18 cellular contexts compared by ENCODE assay signal in genomic region chr4:6235901-6236625, GRCh38. TPM values are rescaled to one million over a fixed set of nuclear protein-coding genes. Genes with fewer than 3 reads are reported as not detected.
DNase-seq lines count a peak whose midpoint lies in the region; ATAC-seq and TF ChIP-seq lines count a peak whose summit lies in the region.
"Had no signal": no experiment of that assay in that cellular context is flagged by ENCODE, and none has a peak within 500 bp of the region (broad histone marks: within the 10 kb centered on the region; RNA-seq: fewer than 3 reads in every experiment).

No MANE protein-coding gene starts in this region.

- TF ChIP-seq CTCF in endodermal cell (conservative IDR thresholded peaks at IDR 0.05) (no peak), esophagus squamous epithelium (IDR thresholded peaks at IDR 0.05) (no peak)

- H2BK120ac ChIP-seq in neuronal stem cell (ENCODE audit: low read depth, low read length) = no peak overlapping the region

- H2AK5ac ChIP-seq in neuronal stem cell (ENCODE audit: low read depth, low read length) = peak overlapping the region; percentile 66

- no peak overlapping the region for H2BK15ac ChIP-seq in neuronal stem cell (ENCODE audit: low read length)

- H3K4me1 Mint-ChIP-seq in activated CD8-positive, alpha-beta memory T cell treated with anti-CD3 and anti-CD28 coated beads, Interleukin-2, amount 10 ng/mL, durations not matched to agents 7 days and 5 days = no peaks in the 10 kb centered on the region
- H3K4me1 Mint-ChIP-seq in endodermal cell = no peaks in the 10 kb centered on the region

- H3K4me3 Mint-ChIP-seq in activated CD8-positive, alpha-beta memory T cell treated with anti-CD3 and anti-CD28 coated beads, Interleukin-2, amount 10 ng/mL, durations not matched to agents 7 days and 5 days = no peak overlapping the region
- H3K4me3 Mint-ChIP-seq in endodermal cell = no peak overlapping the region

- H3K9me3 Mint-ChIP-seq in activated CD8-positive, alpha-beta memory T cell treated with anti-CD3 and anti-CD28 coated beads, Interleukin-2, amount 10 ng/mL, durations not matched to agents 7 days and 5 days (ENCODE audit: low read depth) = no peaks in the 10 kb centered on the region
- H3K9me3 Mint-ChIP-seq in endodermal cell = no peaks in the 10 kb centered on the region

- H3K23ac ChIP-seq in neuronal stem cell (ENCODE audit: low read depth, low read length, poor library complexity) = no peak overlapping the region

- no peaks in the 10 kb centered on the region for H3K27me3 ChIP-seq in endodermal cell (ENCODE audit: control insufficient read depth, insufficient read depth, low read length, poor library complexity, severe bottlenecking)
- peaks cover 0 to 20% (median 0%) of the 10 kb centered on the region in 3 experiments for H3K27me3 ChIP-seq in neuronal stem cell (ENCODE audit: control insufficient read depth in 3 of 3, insufficient read depth in 3 of 3, low read depth in 1 of 3, low read length in 3 of 3)
- H3K27me3 ChIP-seq in esophagus squamous epithelium = peaks cover 0 to 27% (median 0%) of the 10 kb centered on the region in 4 donors

- no peak overlapping the region for H3K4ac ChIP-seq in neuronal stem cell (ENCODE audit: low read length)

- no peak overlapping the region for H4K8ac ChIP-seq in neuronal stem cell (ENCODE audit: low read depth, low read length)

- H4K91ac ChIP-seq in neuronal stem cell (ENCODE audit: low read depth, low read length, poor library complexity) = no peak overlapping the region

- intact Hi-C loops in esophagus squamous epithelium (cut with DNase I) = no loop called here

- H3K36me3 Mint-ChIP-seq in activated CD8-positive, alpha-beta memory T cell treated with anti-CD3 and anti-CD28 coated beads, Interleukin-2, amount 10 ng/mL, durations not matched to agents 7 days and 5 days = no peaks in the 10 kb centered on the region
- H3K36me3 Mint-ChIP-seq in endodermal cell (ENCODE audit: low read depth) = no peaks in the 10 kb centered on the region

- CTCF ChIA-PET in activated CD8-positive, alpha-beta memory T cell treated with anti-CD3 and anti-CD28 coated beads, Interleukin-2, amount 10 ng/mL, durations not matched to agents 7 days and 5 days (lab: Charles Lee) = interaction anchor here (1.6 kb wide), 1 partner anchor 15 kb away, joined by 6 read pairs; no protein-coding TSS in a partner anchor

- H3K79me1 ChIP-seq in neuronal stem cell (ENCODE audit: low read depth, low read length) = no peaks in the 10 kb centered on the region

- ATAC-seq in activated CD8-positive, alpha-beta memory T cell treated with anti-CD3 and anti-CD28 coated beads, Interleukin-2, amount 10 ng/mL, durations not matched to agents 7 days and 5 days = no peak
- ATAC-seq: K562, Panc1 had no signal

- no peak overlapping the region for H3K14ac ChIP-seq in neuronal stem cell (ENCODE audit: low read length)

- H2AFZ ChIP-seq in neuronal stem cell (ENCODE audit: low read length) = no peak overlapping the region

- H3K4me3 ChIP-seq in endodermal cell (ENCODE audit: low read length) = no peak overlapping the region
- no peak overlapping the region for H3K4me3 ChIP-seq in neuronal stem cell (ENCODE audit: low read length in 2 of 2)
- H3K4me3 ChIP-seq in esophagus squamous epithelium = no peak overlapping the region
- H3K4me3 ChIP-seq: K562 had no signal

- peak overlapping the region; percentile 6 for H3K18ac ChIP-seq in neuronal stem cell (ENCODE audit: low read length)

- no peaks in the 10 kb centered on the region for H3K4me1 ChIP-seq in endodermal cell (ENCODE audit: control insufficient read depth, insufficient read depth, low read length)
- peaks cover 0 to 2% of the 10 kb centered on the region in 2 donors for H3K4me1 ChIP-seq in neuronal stem cell (ENCODE audit: control insufficient read depth in 2 of 2, insufficient read depth in 1 of 2, low read depth in 1 of 2, low read length in 2 of 2)
- no peaks in the 10 kb centered on the region for H3K4me1 ChIP-seq in esophagus squamous epithelium

- peaks cover 20% of the 10 kb centered on the region for H3K27me3 Mint-ChIP-seq in activated CD8-positive, alpha-beta memory T cell treated with anti-CD3 and anti-CD28 coated beads, Interleukin-2, amount 10 ng/mL, durations not matched to agents 7 days and 5 days
- H3K27me3 Mint-ChIP-seq in endodermal cell (ENCODE audit: insufficient read depth) = no peaks in the 10 kb centered on the region

- H3K27ac Mint-ChIP-seq in activated CD8-positive, alpha-beta memory T cell treated with anti-CD3 and anti-CD28 coated beads, Interleukin-2, amount 10 ng/mL, durations not matched to agents 7 days and 5 days = no peak overlapping the region
- no peak overlapping the region for H3K27ac Mint-ChIP-seq in endodermal cell

- H3K9me3 ChIP-seq in endodermal cell (ENCODE audit: control insufficient read depth, low read length) = no peaks in the 10 kb centered on the region
- no peaks in the 10 kb centered on the region for H3K9me3 ChIP-seq in neuronal stem cell (replicated peaks in 1 of 2; ENCODE audit: control insufficient read depth in 2 of 2, insufficient read depth in 1 of 2, low read depth in 1 of 2, low read length in 2 of 2)
- no peaks in the 10 kb centered on the region for H3K9me3 ChIP-seq in esophagus squamous epithelium

- WGBS in endodermal cell (ENCODE audit: insufficient coverage in 1 of 2, insufficient read length in 1 of 2), 2 experiments = 88 to 93% methylated on average over 14 to 17 of the region's 17 CpGs
- no CpG with 5 or more reads among the region's 17 CpGs for WGBS in neuronal stem cell (ENCODE audit: extremely low coverage in 2 of 2, insufficient read length in 2 of 2, insufficient replicate concordance in 1 of 2), 2 donors
- 58% methylated on average over 17 of the region's 17 CpGs for WGBS in esophagus squamous epithelium, 2 donors

- no peak overlapping the region for H2BK5ac ChIP-seq in neuronal stem cell (ENCODE audit: low read length)

- H3K9ac ChIP-seq in endodermal cell (ENCODE audit: extremely low read depth, low read length, poor library complexity, severe bottlenecking) = no peak overlapping the region
- no peak overlapping the region for H3K9ac ChIP-seq in neuronal stem cell (ENCODE audit: low read depth, low read length, poor library complexity)

- H3K36me3 ChIP-seq in endodermal cell (ENCODE audit: control insufficient read depth, insufficient read depth, low read length) (no peaks in the 10 kb centered on the region), neuronal stem cell (replicated peaks in 1 of 2; ENCODE audit: control insufficient read depth in 2 of 2, insufficient read depth in 2 of 2, low read length in 2 of 2) (no peaks in the 10 kb centered on the region), esophagus squamous epithelium (no peaks in the 10 kb centered on the region)

- H2BK12ac ChIP-seq in neuronal stem cell (ENCODE audit: low read length) = no peak overlapping the region

- TF ChIP-seq POLR2A in esophagus squamous epithelium (IDR thresholded peaks at IDR 0.05) = no peak

- H3K27ac ChIP-seq in endodermal cell (ENCODE audit: low read depth, low read length) (no peak overlapping the region), neuronal stem cell (replicated peaks; ENCODE audit: low read length) (no peak overlapping the region), esophagus squamous epithelium (no peak overlapping the region)

- H3K4me2 ChIP-seq in neuronal stem cell (ENCODE audit: insufficient read depth, low read length, poor library complexity, severe bottlenecking) = no peak overlapping the region

- DNase-seq in activated CD8-positive, alpha-beta memory T cell treated with anti-CD3 and anti-CD28 coated beads for 24 hours = peak; percentile 24
- no peak for DNase-seq in activated CD8-positive, alpha-beta memory T cell treated with anti-CD3 and anti-CD28 coated beads, Interleukin-2, amount 10 ng/mL, durations not matched to agents 7 days and 5 days
- DNase-seq in endodermal cell = peak; percentile 26
- DNase-seq in neuronal stem cell (ENCODE audit: low spot score) = no peak
- no peak for DNase-seq in activated naive CD4-positive, alpha-beta T cell (lab: John Stamatoyannopoulos, UW)
- DNase-seq in A172 (ENCODE audit: low spot score) = no peak
- DNase-seq in cerebellum (ENCODE audit: low spot score) = no peak
- DNase-seq in esophagus squamous epithelium (lab: John Stamatoyannopoulos, UW) = no peak
- DNase-seq: EL, MM.1S, NCI-H1048, NCI-H1417 treated with DMSO at 0.1 percent for 48 hours, NCI-H187, NCI-H524 treated with DMSO at 0.1 percent for 48 hours, NCI-H82 had no signal

RNA-seq across cellular contexts. Expression of gene WFS1, which starts 33.6 kb away (rescaled TPM):
- total RNA-seq in activated CD8-positive, alpha-beta memory T cell treated with anti-CD3 and anti-CD28 coated beads, Interleukin-2, amount 10 ng/mL, durations not matched to agents 7 days and 5 days = 1 to 10 TPM; 1.8 to 2.2 TPM
- total RNA-seq in endodermal cell (10 to 100 TPM; 25.3 to 26.1 TPM), cerebellum (7.2 TPM), esophagus squamous epithelium (10 to 100 TPM in 2 of 4 donors, 1 to 10 TPM in 2; 6.5 to 20.4 (median 9.6) TPM)
- 23.8 TPM for polyA plus RNA-seq in endodermal cell (2013, experiment 1 of 2)
- 24.1 TPM for polyA plus RNA-seq in endodermal cell (2013, experiment 2 of 2)
- 16.3 TPM for polyA plus RNA-seq in neuronal stem cell (2013, experiment 1 of 2)
- polyA plus RNA-seq in neuronal stem cell (2013, experiment 2 of 2) = 16.4 TPM
- 52.8 and 54.2 TPM in 2 replicates for total RNA-seq in A172 (2014; rRNA removed; shearing (Covaris generic))

RNA-seq across cellular contexts. Expression of gene JAKMIP1, which starts 35.7 kb away (rescaled TPM):
- 10 to 100 TPM; 41.7 to 57.8 TPM for total RNA-seq in activated CD8-positive, alpha-beta memory T cell treated with anti-CD3 and anti-CD28 coated beads, Interleukin-2, amount 10 ng/mL, durations not matched to agents 7 days and 5 days
- total RNA-seq in endodermal cell (10 to 100 TPM; 10.4 to 11.2 TPM), cerebellum (10.7 TPM), esophagus squamous epithelium (1 to 10 TPM in 3 of 4 donors, under 1 TPM in 1; 0.67 to 1.3 (median 1.1) TPM)
- 2.0 TPM for polyA plus RNA-seq in endodermal cell (2013, experiment 1 of 2)
- polyA plus RNA-seq in endodermal cell (2013, experiment 2 of 2) = 3.6 TPM
- 2.2 TPM for polyA plus RNA-seq in neuronal stem cell (2013, experiment 1 of 2)
- polyA plus RNA-seq in neuronal stem cell (2013, experiment 2 of 2) = 2.1 TPM
- total RNA-seq in A172 (2014; rRNA removed; shearing (Covaris generic)) = 0.22 and 0.28 TPM in 2 replicates
- total RNA-seq: K562, LHCN-M2 had no signal
- polyA plus RNA-seq: K562 had no signal

Comparison
In these comparisons a context has a peak if more than half of its experiments do, and no peak if none do; other contexts are left out.
1. DNase-seq: peak in activated CD8-positive, alpha-beta memory T cell treated with anti-CD3 and anti-CD28 coated beads for 24 hours (single experiment) and endodermal cell (single experiment); none in activated CD8-positive, alpha-beta memory T cell treated with anti-CD3 and anti-CD28 coated beads, Interleukin-2, amount 10 ng/mL, durations not matched to agents 7 days and 5 days (single experiment), neuronal stem cell (single experiment), activated naive CD4-positive, alpha-beta T cell (0 of 4), A172 (single experiment), cerebellum (single experiment) and esophagus squamous epithelium (single experiment).